13 cellular contexts compared by ENCODE assay signal in genomic region chr3:128317101-128317697, GRCh38.
DNase-seq lines count a peak whose midpoint lies in the region; ATAC-seq and TF ChIP-seq lines count a peak whose summit lies in the region.
"Had no signal": no experiment of that assay in that cellular context is flagged by ENCODE, and none has a peak within 500 bp of the region (broad histone marks: within the 10 kb centered on the region; RNA-seq: fewer than 3 reads in every experiment).

No MANE protein-coding gene starts in this region.

- no peaks in the 10 kb centered on the region for H3K9me3 Mint-ChIP-seq in activated T-cell treated with anti-CD3 and anti-CD28 coated beads, Interleukin-2, amount 50 U/mL, for 24 hours
- no peaks in the 10 kb centered on the region for H3K9me3 Mint-ChIP-seq in activated T-cell treated with anti-CD3 and anti-CD28 coated beads, Interleukin-2, amount 50 U/mL, for 72 hours
- H3K9me3 Mint-ChIP-seq in activated CD4-positive, alpha-beta memory T cell treated with anti-CD3 and anti-CD28 coated beads, Interleukin-2, amount 10 ng/mL, durations not matched to agents 7 days and 5 days: no peaks in the 10 kb centered on the region
- no peaks in the 10 kb centered on the region for H3K9me3 Mint-ChIP-seq in type B pancreatic cell
- H3K9me3 Mint-ChIP-seq in natural killer cell treated with Interleukin-12 subunit alpha and Interleukin-12 subunit beta and Interleukin-15 and Interleukin-18, amount 100 ng/mL, for 72 hours: no peaks in the 10 kb centered on the region
- H3K9me3 Mint-ChIP-seq in immature natural killer cell: no peaks in the 10 kb centered on the region
- H3K9me3 Mint-ChIP-seq: dendritic cell treated with granulocyte-macrophage colony-stimulating factor and Interleukin-4, amounts not matched to agents 40 ng/mL and 50 ng/mL, for 4 days had no signal

- H3K36me3 Mint-ChIP-seq in activated T-cell treated with anti-CD3 and anti-CD28 coated beads, Interleukin-2, amount 50 U/mL, for 24 hours (ENCODE audit: low read depth): peaks cover 31% of the 10 kb centered on the region
- no peaks in the 10 kb centered on the region for H3K36me3 Mint-ChIP-seq in activated T-cell treated with anti-CD3 and anti-CD28 coated beads, Interleukin-2, amount 50 U/mL, for 72 hours (ENCODE audit: insufficient read depth in 2 of 2)
- H3K36me3 Mint-ChIP-seq in activated CD4-positive, alpha-beta memory T cell treated with anti-CD3 and anti-CD28 coated beads, Interleukin-2, amount 10 ng/mL, durations not matched to agents 7 days and 5 days (ENCODE audit: low read depth): no peaks in the 10 kb centered on the region
- H3K36me3 Mint-ChIP-seq in type B pancreatic cell (peaks cover 3% of the 10 kb centered on the region), immature natural killer cell (peaks cover 0 to 9% (median 0%) of the 10 kb centered on the region in 3 donors)
- H3K36me3 Mint-ChIP-seq in natural killer cell treated with Interleukin-12 subunit alpha and Interleukin-12 subunit beta and Interleukin-15 and Interleukin-18, amount 100 ng/mL, for 72 hours: no peaks in the 10 kb centered on the region

- no peaks in the 10 kb centered on the region for H3K27me3 Mint-ChIP-seq in activated T-cell treated with anti-CD3 and anti-CD28 coated beads, Interleukin-2, amount 50 U/mL, for 24 hours
- H3K27me3 Mint-ChIP-seq in activated T-cell treated with anti-CD3 and anti-CD28 coated beads, Interleukin-2, amount 50 U/mL, for 72 hours (ENCODE audit: low read depth): no peaks in the 10 kb centered on the region
- no peaks in the 10 kb centered on the region for H3K27me3 Mint-ChIP-seq in activated CD4-positive, alpha-beta memory T cell treated with anti-CD3 and anti-CD28 coated beads, Interleukin-2, amount 10 ng/mL, durations not matched to agents 7 days and 5 days
- H3K27me3 Mint-ChIP-seq in type B pancreatic cell (no peaks in the 10 kb centered on the region), immature natural killer cell (ENCODE audit: low read depth in 3 of 3) (no peaks in the 10 kb centered on the region)
- H3K27me3 Mint-ChIP-seq in natural killer cell treated with Interleukin-12 subunit alpha and Interleukin-12 subunit beta and Interleukin-15 and Interleukin-18, amount 100 ng/mL, for 72 hours: no peaks in the 10 kb centered on the region
- H3K27me3 Mint-ChIP-seq: dendritic cell treated with granulocyte-macrophage colony-stimulating factor and Interleukin-4, amounts not matched to agents 40 ng/mL and 50 ng/mL, for 4 days had no signal

- H3K4me3 Mint-ChIP-seq in activated T-cell treated with anti-CD3 and anti-CD28 coated beads, Interleukin-2, amount 50 U/mL, for 24 hours: no peak overlapping the region
- H3K4me3 Mint-ChIP-seq in activated T-cell treated with anti-CD3 and anti-CD28 coated beads, Interleukin-2, amount 50 U/mL, for 72 hours: peak overlapping the region in 1 of 2 donors; percentile 38
- no peak overlapping the region for H3K4me3 Mint-ChIP-seq in activated CD4-positive, alpha-beta memory T cell treated with anti-CD3 and anti-CD28 coated beads, Interleukin-2, amount 10 ng/mL, durations not matched to agents 7 days and 5 days
- H3K4me3 Mint-ChIP-seq in type B pancreatic cell (no peak overlapping the region), immature natural killer cell (no peak overlapping the region)
- H3K4me3 Mint-ChIP-seq in natural killer cell treated with Interleukin-12 subunit alpha and Interleukin-12 subunit beta and Interleukin-15 and Interleukin-18, amount 100 ng/mL, for 72 hours: no peak overlapping the region
- H3K4me3 Mint-ChIP-seq: dendritic cell treated with granulocyte-macrophage colony-stimulating factor and Interleukin-4, amounts not matched to agents 40 ng/mL and 50 ng/mL, for 4 days had no signal

- ATAC-seq in activated T-cell treated with anti-CD3 and anti-CD28 coated beads, Interleukin-2, amount 50 U/mL, for 72 hours (replicated peaks in 1 of 2): no peak
- no peak for ATAC-seq in left lobe of liver
- ATAC-seq in natural killer cell treated with Interleukin-12 subunit alpha and Interleukin-12 subunit beta and Interleukin-15 and Interleukin-18, amount 100 ng/mL, for 72 hours: no peak

- no peak for TF ChIP-seq CTCF in type B pancreatic cell (conservative IDR thresholded peaks at IDR 0.05)

- DNase-seq in activated T-cell treated with anti-CD3 and anti-CD28 coated beads, Interleukin-2, amount 50 U/mL, for 24 hours: peak; percentile 38
- no peak for DNase-seq in activated T-cell treated with anti-CD3 and anti-CD28 coated beads, Interleukin-2, amount 50 U/mL, for 72 hours
- peak; percentile 7 for DNase-seq in activated CD4-positive, alpha-beta memory T cell treated with anti-CD3 and anti-CD28 coated beads, Interleukin-2, amount 10 ng/mL, durations not matched to agents 7 days and 5 days
- peak; percentile 21 for DNase-seq in left lobe of liver (ENCODE audit: low spot score)
- peak; percentile 64 for DNase-seq in type B pancreatic cell (ENCODE audit: extremely low spot score, unreplicated experiment)
- DNase-seq in NCI-H1930 (lab: John Stamatoyannopoulos, UW): no peak
- DNase-seq in natural killer cell treated with Interleukin-12 subunit alpha and Interleukin-12 subunit beta and Interleukin-15 and Interleukin-18, amount 100 ng/mL, for 72 hours (ENCODE audit: low spot score): no peak
- DNase-seq in immature natural killer cell: no peak
- DNase-seq: GOT3; IMR-90; NCI-H1092; NK-92 treated with Interleukin-12 subunit alpha and Interleukin-12 subunit beta, amount 100 ng/mL, for 24 hours had no signal

- peaks cover 78% of the 10 kb centered on the region for H3K4me1 Mint-ChIP-seq in activated T-cell treated with anti-CD3 and anti-CD28 coated beads, Interleukin-2, amount 50 U/mL, for 24 hours (ENCODE audit: low read depth)
- peaks cover 36% of the 10 kb centered on the region for H3K4me1 Mint-ChIP-seq in activated T-cell treated with anti-CD3 and anti-CD28 coated beads, Interleukin-2, amount 50 U/mL, for 72 hours (ENCODE audit: low read depth)
- H3K4me1 Mint-ChIP-seq in activated CD4-positive, alpha-beta memory T cell treated with anti-CD3 and anti-CD28 coated beads, Interleukin-2, amount 10 ng/mL, durations not matched to agents 7 days and 5 days: peaks cover 14% of the 10 kb centered on the region
- H3K4me1 Mint-ChIP-seq in type B pancreatic cell (ENCODE audit: unreplicated experiment): peaks cover 27% of the 10 kb centered on the region
- peaks cover 0 to 7% of the 10 kb centered on the region in 2 donors for H3K4me1 Mint-ChIP-seq in natural killer cell treated with Interleukin-12 subunit alpha and Interleukin-12 subunit beta and Interleukin-15 and Interleukin-18, amount 100 ng/mL, for 72 hours (ENCODE audit: low read depth in 2 of 2)
- H3K4me1 Mint-ChIP-seq in immature natural killer cell: peaks cover 0 to 4% of the 10 kb centered on the region in 2 donors

- POLR2A ChIA-PET in activated CD4-positive, alpha-beta memory T cell treated with anti-CD3 and anti-CD28 coated beads, Interleukin-2, amount 10 ng/mL, durations not matched to agents 7 days and 5 days (lab: Charles Lee): no interaction called here

- H3K27ac Mint-ChIP-seq in activated T-cell treated with anti-CD3 and anti-CD28 coated beads, Interleukin-2, amount 50 U/mL, for 24 hours: peak overlapping the region; percentile 88
- no peak overlapping the region for H3K27ac Mint-ChIP-seq in activated T-cell treated with anti-CD3 and anti-CD28 coated beads, Interleukin-2, amount 50 U/mL, for 72 hours
- H3K27ac Mint-ChIP-seq in activated CD4-positive, alpha-beta memory T cell treated with anti-CD3 and anti-CD28 coated beads, Interleukin-2, amount 10 ng/mL, durations not matched to agents 7 days and 5 days: no peak overlapping the region
- H3K27ac Mint-ChIP-seq in type B pancreatic cell (peak overlapping the region; percentile 51), immature natural killer cell (peak overlapping the region in 1 of 6 donors; percentile 28)
- H3K27ac Mint-ChIP-seq in natural killer cell treated with Interleukin-12 subunit alpha and Interleukin-12 subunit beta and Interleukin-15 and Interleukin-18, amount 100 ng/mL, for 72 hours: no peak overlapping the region
- H3K27ac Mint-ChIP-seq: dendritic cell treated with granulocyte-macrophage colony-stimulating factor and Interleukin-4, amounts not matched to agents 40 ng/mL and 50 ng/mL, for 4 days had no signal

- CTCF ChIA-PET in activated CD4-positive, alpha-beta memory T cell treated with anti-CD3 and anti-CD28 coated beads, Interleukin-2, amount 10 ng/mL, durations not matched to agents 7 days and 5 days (lab: Charles Lee): no interaction called here

Comparison
In these comparisons a context has a peak if more than half of its experiments do, and no peak if none do; other contexts are left out.
1. DNase-seq: peak in activated T-cell treated with anti-CD3 and anti-CD28 coated beads, Interleukin-2, amount 50 U/mL, for 24 hours (single experiment), activated CD4-positive, alpha-beta memory T cell treated with anti-CD3 and anti-CD28 coated beads, Interleukin-2, amount 10 ng/mL, durations not matched to agents 7 days and 5 days (single experiment), left lobe of liver (single experiment) and type B pancreatic cell (single experiment); none in activated T-cell treated with anti-CD3 and anti-CD28 coated beads, Interleukin-2, amount 50 U/mL, for 72 hours (0 of 2), NCI-H1930 (0 of 2), natural killer cell treated with Interleukin-12 subunit alpha and Interleukin-12 subunit beta and Interleukin-15 and Interleukin-18, amount 100 ng/mL, for 72 hours (single experiment) and immature natural killer cell (0 of 3).
2. H3K27ac Mint-ChIP-seq: peak in activated T-cell treated with anti-CD3 and anti-CD28 coated beads, Interleukin-2, amount 50 U/mL, for 24 hours (single experiment) and type B pancreatic cell (single experiment); none in activated T-cell treated with anti-CD3 and anti-CD28 coated beads, Interleukin-2, amount 50 U/mL, for 72 hours (single experiment), activated CD4-positive, alpha-beta memory T cell treated with anti-CD3 and anti-CD28 coated beads, Interleukin-2, amount 10 ng/mL, durations not matched to agents 7 days and 5 days (single experiment) and natural killer cell treated with Interleukin-12 subunit alpha and Interleukin-12 subunit beta and Interleukin-15 and Interleukin-18, amount 100 ng/mL, for 72 hours (0 of 2).